2 cellular contexts compared by ENCODE assay signal in the genomic region with DNA sequence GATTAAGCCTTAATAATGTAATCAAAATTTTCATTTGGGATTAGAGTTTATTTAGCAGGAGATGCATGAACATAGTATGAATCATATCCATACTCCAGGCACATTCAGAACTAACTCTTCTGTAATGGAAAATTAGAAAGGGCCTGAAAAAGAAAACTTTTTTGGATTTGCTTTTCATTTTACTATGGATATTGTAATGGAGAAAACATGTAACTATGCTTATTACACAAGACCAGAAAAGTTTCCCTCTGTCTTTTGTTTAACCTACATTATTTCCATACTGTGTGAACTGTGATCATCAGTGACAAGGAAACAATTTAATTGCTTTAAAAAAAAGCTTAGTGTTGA.
TF ChIP-seq lines count a peak whose summit lies in the region.

No MANE protein-coding gene starts in this region.

TF ChIP-seq in SK-N-SH, 30 proteins besides CTCF, POLR2A, EP300 and RAD21 (continued from another document):
- no peak for TF ChIP-seq MXI1 (IDR thresholded peaks at IDR 0.05; ENCODE audit: low read depth, low read length)
- TF ChIP-seq NRF1 (IDR thresholded peaks at IDR 0.05; ENCODE audit: low read depth, low read length): no peak
- TF ChIP-seq FOXJ3 (CRISPR knock-in tag; IDR thresholded peaks at IDR 0.05): no peak
- no peak for TF ChIP-seq SMC3 (IDR thresholded peaks at IDR 0.05; ENCODE audit: low read depth, low read length)
- TF ChIP-seq, protein P1, sequence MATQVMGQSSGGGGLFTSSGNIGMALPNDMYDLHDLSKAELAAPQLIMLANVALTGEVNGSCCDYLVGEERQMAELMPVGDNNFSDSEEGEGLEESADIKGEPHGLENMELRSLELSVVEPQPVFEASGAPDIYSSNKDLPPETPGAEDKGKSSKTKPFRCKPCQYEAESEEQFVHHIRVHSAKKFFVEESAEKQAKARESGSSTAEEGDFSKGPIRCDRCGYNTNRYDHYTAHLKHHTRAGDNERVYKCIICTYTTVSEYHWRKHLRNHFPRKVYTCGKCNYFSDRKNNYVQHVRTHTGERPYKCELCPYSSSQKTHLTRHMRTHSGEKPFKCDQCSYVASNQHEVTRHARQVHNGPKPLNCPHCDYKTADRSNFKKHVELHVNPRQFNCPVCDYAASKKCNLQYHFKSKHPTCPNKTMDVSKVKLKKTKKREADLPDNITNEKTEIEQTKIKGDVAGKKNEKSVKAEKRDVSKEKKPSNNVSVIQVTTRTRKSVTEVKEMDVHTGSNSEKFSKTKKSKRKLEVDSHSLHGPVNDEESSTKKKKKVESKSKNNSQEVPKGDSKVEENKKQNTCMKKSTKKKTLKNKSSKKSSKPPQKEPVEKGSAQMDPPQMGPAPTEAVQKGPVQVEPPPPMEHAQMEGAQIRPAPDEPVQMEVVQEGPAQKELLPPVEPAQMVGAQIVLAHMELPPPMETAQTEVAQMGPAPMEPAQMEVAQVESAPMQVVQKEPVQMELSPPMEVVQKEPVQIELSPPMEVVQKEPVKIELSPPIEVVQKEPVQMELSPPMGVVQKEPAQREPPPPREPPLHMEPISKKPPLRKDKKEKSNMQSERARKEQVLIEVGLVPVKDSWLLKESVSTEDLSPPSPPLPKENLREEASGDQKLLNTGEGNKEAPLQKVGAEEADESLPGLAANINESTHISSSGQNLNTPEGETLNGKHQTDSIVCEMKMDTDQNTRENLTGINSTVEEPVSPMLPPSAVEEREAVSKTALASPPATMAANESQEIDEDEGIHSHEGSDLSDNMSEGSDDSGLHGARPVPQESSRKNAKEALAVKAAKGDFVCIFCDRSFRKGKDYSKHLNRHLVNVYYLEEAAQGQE (IDR thresholded peaks at IDR 0.05; ENCODE audit: low read depth, low read length): no peak
- TF ChIP-seq GABPA (IDR thresholded peaks at IDR 0.05; ENCODE audit: low read depth): no peak
- TF ChIP-seq, protein P2, sequence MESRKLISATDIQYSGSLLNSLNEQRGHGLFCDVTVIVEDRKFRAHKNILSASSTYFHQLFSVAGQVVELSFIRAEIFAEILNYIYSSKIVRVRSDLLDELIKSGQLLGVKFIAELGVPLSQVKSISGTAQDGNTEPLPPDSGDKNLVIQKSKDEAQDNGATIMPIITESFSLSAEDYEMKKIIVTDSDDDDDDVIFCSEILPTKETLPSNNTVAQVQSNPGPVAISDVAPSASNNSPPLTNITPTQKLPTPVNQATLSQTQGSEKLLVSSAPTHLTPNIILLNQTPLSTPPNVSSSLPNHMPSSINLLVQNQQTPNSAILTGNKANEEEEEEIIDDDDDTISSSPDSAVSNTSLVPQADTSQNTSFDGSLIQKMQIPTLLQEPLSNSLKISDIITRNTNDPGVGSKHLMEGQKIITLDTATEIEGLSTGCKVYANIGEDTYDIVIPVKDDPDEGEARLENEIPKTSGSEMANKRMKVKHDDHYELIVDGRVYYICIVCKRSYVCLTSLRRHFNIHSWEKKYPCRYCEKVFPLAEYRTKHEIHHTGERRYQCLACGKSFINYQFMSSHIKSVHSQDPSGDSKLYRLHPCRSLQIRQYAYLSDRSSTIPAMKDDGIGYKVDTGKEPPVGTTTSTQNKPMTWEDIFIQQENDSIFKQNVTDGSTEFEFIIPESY (IDR thresholded peaks at IDR 0.05; ENCODE audit: borderline replicate concordance, low read depth): no peak
- no peak for TF ChIP-seq ELF1 (IDR thresholded peaks at IDR 0.05)
- TF ChIP-seq, protein P3, sequence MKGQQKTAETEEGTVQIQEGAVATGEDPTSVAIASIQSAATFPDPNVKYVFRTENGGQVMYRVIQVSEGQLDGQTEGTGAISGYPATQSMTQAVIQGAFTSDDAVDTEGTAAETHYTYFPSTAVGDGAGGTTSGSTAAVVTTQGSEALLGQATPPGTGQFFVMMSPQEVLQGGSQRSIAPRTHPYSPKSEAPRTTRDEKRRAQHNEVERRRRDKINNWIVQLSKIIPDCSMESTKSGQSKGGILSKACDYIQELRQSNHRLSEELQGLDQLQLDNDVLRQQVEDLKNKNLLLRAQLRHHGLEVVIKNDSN (IDR thresholded peaks at IDR 0.05; ENCODE audit: borderline replicate concordance, low read depth): no peak
- TF ChIP-seq RFX5 (IDR thresholded peaks at IDR 0.05; ENCODE audit: low read length): no peak
- no peak for TF ChIP-seq FOXM1 (IDR thresholded peaks at IDR 0.05; ENCODE audit: low read depth)
- no peak for TF ChIP-seq POLR2AphosphoS5 (IDR thresholded peaks at IDR 0.05; ENCODE audit: low read depth, low read length)
- TF ChIP-seq, protein P4, sequence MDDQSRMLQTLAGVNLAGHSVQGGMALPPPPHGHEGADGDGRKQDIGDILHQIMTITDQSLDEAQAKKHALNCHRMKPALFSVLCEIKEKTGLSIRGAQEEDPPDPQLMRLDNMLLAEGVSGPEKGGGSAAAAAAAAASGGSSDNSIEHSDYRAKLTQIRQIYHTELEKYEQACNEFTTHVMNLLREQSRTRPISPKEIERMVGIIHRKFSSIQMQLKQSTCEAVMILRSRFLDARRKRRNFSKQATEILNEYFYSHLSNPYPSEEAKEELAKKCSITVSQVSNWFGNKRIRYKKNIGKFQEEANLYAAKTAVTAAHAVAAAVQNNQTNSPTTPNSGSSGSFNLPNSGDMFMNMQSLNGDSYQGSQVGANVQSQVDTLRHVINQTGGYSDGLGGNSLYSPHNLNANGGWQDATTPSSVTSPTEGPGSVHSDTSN (IDR thresholded peaks at IDR 0.05): no peak
- no peak for TF ChIP-seq YY1 (IDR thresholded peaks at IDR 0.05; ENCODE audit: low read depth)
- no peak for TF ChIP-seq RCOR1 (IDR thresholded peaks at IDR 0.05; ENCODE audit: low read length)
- no peak for TF ChIP-seq TEAD4 (IDR thresholded peaks at IDR 0.05; ENCODE audit: borderline replicate concordance, insufficient read depth)

TF ChIP-seq in SK-N-SH treated with all-trans-retinoic acid at 6 μM for 48 hours, 23 proteins besides CTCF, POLR2A, EP300 and RAD21:
- TF ChIP-seq, protein P5, sequence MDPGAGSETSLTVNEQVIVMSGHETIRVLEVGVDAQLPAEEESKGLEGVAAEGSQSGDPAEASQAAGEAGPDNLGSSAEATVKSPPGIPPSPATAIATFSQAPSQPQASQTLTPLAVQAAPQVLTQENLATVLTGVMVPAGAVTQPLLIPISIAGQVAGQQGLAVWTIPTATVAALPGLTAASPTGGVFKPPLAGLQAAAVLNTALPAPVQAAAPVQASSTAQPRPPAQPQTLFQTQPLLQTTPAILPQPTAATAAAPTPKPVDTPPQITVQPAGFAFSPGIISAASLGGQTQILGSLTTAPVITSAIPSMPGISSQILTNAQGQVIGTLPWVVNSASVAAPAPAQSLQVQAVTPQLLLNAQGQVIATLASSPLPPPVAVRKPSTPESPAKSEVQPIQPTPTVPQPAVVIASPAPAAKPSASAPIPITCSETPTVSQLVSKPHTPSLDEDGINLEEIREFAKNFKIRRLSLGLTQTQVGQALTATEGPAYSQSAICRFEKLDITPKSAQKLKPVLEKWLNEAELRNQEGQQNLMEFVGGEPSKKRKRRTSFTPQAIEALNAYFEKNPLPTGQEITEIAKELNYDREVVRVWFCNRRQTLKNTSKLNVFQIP (CRISPR knock-in tag; IDR thresholded peaks at IDR 0.05; ENCODE audit: borderline replicate concordance, low read depth): no peak
- no peak for TF ChIP-seq GLIS3 (CRISPR knock-in tag; IDR thresholded peaks at IDR 0.05)
- no peak for TF ChIP-seq ARNTL (CRISPR knock-in tag; IDR thresholded peaks at IDR 0.05; ENCODE audit: borderline replicate concordance, low read depth)
- TF ChIP-seq ZNF8 (CRISPR knock-in tag; IDR thresholded peaks at IDR 0.05): no peak
- no peak for TF ChIP-seq PPARA (CRISPR knock-in tag; IDR thresholded peaks at IDR 0.05; ENCODE audit: borderline replicate concordance)
- TF ChIP-seq ZNF70 (CRISPR knock-in tag; IDR thresholded peaks at IDR 0.05): no peak
- no peak for TF ChIP-seq TCF4 (CRISPR knock-in tag; IDR thresholded peaks at IDR 0.05; ENCODE audit: borderline replicate concordance)
- TF ChIP-seq ZFP3 (CRISPR knock-in tag; IDR thresholded peaks at IDR 0.05): no peak
- TF ChIP-seq OSR1 (CRISPR knock-in tag; IDR thresholded peaks at IDR 0.05): no peak
- no peak for TF ChIP-seq SNAI2 (CRISPR knock-in tag; IDR thresholded peaks at IDR 0.05)
- TF ChIP-seq ESRRG (CRISPR knock-in tag; IDR thresholded peaks at IDR 0.05): no peak
- no peak for TF ChIP-seq RARB (CRISPR knock-in tag; IDR thresholded peaks at IDR 0.05)
- TF ChIP-seq ZNF565 (CRISPR knock-in tag; conservative IDR thresholded peaks at IDR 0.05; ENCODE audit: low read depth): no peak
- no peak; the same call in 1 of the 2 replicates for TF ChIP-seq ISL1 (CRISPR knock-in tag; IDR thresholded peaks at IDR 0.05)
- TF ChIP-seq ZFP30 (CRISPR knock-in tag; IDR thresholded peaks at IDR 0.05): no peak
- TF ChIP-seq ZC3H10 (CRISPR knock-in tag; IDR thresholded peaks at IDR 0.05): no peak
- TF ChIP-seq, protein P6, sequence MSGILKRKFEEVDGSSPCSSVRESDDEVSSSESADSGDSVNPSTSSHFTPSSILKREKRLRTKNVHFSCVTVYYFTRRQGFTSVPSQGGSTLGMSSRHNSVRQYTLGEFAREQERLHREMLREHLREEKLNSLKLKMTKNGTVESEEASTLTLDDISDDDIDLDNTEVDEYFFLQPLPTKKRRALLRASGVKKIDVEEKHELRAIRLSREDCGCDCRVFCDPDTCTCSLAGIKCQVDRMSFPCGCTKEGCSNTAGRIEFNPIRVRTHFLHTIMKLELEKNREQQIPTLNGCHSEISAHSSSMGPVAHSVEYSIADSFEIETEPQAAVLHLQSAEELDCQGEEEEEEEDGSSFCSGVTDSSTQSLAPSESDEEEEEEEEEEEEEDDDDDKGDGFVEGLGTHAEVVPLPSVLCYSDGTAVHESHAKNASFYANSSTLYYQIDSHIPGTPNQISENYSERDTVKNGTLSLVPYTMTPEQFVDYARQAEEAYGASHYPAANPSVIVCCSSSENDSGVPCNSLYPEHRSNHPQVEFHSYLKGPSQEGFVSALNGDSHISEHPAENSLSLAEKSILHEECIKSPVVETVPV (CRISPR knock-in tag; IDR thresholded peaks at IDR 0.05): no peak
